ENCODE assay signal across 1 cellular context in genomic region chr17:46047398-46047797, GRCh38.
TF ChIP-seq lines count a peak whose summit lies in the region.

No MANE protein-coding gene starts in this region.

TF ChIP-seq in K562, 482 proteins besides CTCF, POLR2A, EP300 and RAD21:
- TF ChIP-seq, protein P1, sequence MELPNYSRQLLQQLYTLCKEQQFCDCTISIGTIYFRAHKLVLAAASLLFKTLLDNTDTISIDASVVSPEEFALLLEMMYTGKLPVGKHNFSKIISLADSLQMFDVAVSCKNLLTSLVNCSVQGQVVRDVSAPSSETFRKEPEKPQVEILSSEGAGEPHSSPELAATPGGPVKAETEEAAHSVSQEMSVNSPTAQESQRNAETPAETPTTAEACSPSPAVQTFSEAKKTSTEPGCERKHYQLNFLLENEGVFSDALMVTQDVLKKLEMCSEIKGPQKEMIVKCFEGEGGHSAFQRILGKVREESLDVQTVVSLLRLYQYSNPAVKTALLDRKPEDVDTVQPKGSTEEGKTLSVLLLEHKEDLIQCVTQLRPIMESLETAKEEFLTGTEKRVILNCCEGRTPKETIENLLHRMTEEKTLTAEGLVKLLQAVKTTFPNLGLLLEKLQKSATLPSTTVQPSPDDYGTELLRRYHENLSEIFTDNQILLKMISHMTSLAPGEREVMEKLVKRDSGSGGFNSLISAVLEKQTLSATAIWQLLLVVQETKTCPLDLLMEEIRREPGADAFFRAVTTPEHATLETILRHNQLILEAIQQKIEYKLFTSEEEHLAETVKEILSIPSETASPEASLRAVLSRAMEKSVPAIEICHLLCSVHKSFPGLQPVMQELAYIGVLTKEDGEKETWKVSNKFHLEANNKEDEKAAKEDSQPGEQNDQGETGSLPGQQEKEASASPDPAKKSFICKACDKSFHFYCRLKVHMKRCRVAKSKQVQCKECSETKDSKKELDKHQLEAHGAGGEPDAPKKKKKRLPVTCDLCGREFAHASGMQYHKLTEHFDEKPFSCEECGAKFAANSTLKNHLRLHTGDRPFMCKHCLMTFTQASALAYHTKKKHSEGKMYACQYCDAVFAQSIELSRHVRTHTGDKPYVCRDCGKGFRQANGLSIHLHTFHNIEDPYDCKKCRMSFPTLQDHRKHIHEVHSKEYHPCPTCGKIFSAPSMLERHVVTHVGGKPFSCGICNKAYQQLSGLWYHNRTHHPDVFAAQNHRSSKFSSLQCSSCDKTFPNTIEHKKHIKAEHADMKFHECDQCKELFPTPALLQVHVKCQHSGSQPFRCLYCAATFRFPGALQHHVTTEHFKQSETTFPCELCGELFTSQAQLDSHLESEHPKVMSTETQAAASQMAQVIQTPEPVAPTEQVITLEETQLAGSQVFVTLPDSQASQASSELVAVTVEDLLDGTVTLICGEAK (IDR thresholded peaks at IDR 0.05), result no peak
- TF ChIP-seq, protein P1 (CRISPR knock-in tag; IDR thresholded peaks at IDR 0.05), result no peak
- peak; percentile 28 for TF ChIP-seq RBM25 (IDR thresholded peaks at IDR 0.05; ENCODE audit: low read depth, low read length, severe bottlenecking)
- peak; percentile 70 for TF ChIP-seq ZNF121 (CRISPR knock-in tag; conservative IDR thresholded peaks at IDR 0.05)
